Comparison of ENCODE assay signal across 8 cellular contexts in the genomic region with DNA sequence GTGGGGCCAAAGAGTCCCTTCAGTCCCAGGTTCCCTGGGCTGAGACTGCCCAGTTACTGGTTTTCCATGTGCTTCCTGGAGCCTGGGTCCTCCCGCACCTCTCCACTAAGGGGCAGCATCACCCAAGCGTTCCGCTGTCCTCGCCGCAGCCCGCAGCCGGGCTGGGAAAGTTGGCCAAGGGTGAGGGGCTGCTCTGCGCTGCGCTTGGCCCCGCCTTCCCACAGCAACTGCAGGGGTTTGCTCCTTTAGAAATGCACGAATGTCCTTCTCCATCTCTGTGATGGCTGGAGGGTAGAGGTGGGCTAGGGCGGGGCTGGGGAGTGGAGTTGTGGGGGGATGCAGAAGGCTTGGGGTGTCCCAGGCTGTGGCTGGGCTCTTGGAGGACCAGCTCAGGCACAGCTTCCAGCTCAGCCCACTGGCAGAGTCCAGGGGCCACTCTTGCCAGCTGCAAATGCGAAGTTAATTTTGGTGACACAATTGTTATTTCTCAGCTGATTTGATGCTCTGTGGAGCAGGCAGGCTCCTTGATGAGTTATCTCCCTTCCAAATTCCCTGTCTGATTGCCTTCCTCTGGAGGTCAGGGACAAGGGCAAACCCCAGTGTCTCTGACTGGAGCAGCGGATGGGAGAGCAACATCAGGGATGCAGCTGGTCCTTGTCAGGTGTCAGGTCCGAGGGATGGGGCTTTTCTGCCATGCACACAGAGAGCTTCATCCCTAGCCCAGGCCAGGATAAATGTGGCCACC.
DNase-seq lines count a peak whose midpoint lies in the region; ATAC-seq and TF ChIP-seq lines count a peak whose summit lies in the region.

No MANE protein-coding gene starts in this region.

- no peak overlapping the region for H3K27ac ChIP-seq in SU-DHL-6 (ENCODE audit: low read depth, low read length)

- H3K79me2 ChIP-seq in Loucy (ENCODE audit: insufficient read depth, low read length) (peaks cover 54% of the 10 kb centered on the region), SU-DHL-6 (ENCODE audit: insufficient read depth, low read length) (no peaks in the 10 kb centered on the region)

- TF ChIP-seq CTCF in GM12864 (IDR thresholded peaks at IDR 0.05; ENCODE audit: low read depth, low read length, missing control alignments), result peak; percentile 84
- TF ChIP-seq CTCF in Loucy (conservative IDR thresholded peaks at IDR 0.05; ENCODE audit: low read length), result peak; percentile 84
- peak; percentile 47 for TF ChIP-seq CTCF in SU-DHL-6 (IDR thresholded peaks at IDR 0.05; ENCODE audit: insufficient read depth, low read length, poor library complexity, severe bottlenecking)

- H3K36me3 ChIP-seq in Loucy (ENCODE audit: insufficient read depth, low read length), result peaks cover 77% of the 10 kb centered on the region; the same call in 1 of the 2 replicates
- H3K36me3 ChIP-seq in SU-DHL-6 (ENCODE audit: low read length), result no peaks in the 10 kb centered on the region
- H3K36me3 ChIP-seq in adipocyte (ENCODE audit: control insufficient read depth, insufficient read depth, low read length, severe bottlenecking), result no peaks in the 10 kb centered on the region

- H2AFZ ChIP-seq in Loucy (ENCODE audit: low read length), result no peak overlapping the region
- no peak overlapping the region for H2AFZ ChIP-seq in SU-DHL-6 (ENCODE audit: low read depth, low read length, severe bottlenecking)

- no peaks in the 10 kb centered on the region for H4K20me1 ChIP-seq in Loucy (ENCODE audit: insufficient read depth, low read length, poor library complexity, severe bottlenecking)
- no peaks in the 10 kb centered on the region for H4K20me1 ChIP-seq in SU-DHL-6 (ENCODE audit: low read depth, low read length)

- H3F3A ChIP-seq in Loucy (ENCODE audit: low read depth), result no peaks in the 10 kb centered on the region
- H3F3A ChIP-seq in SU-DHL-6 (ENCODE audit: insufficient read depth), result no peaks in the 10 kb centered on the region

- ATAC-seq in left cardiac atrium, result peak; percentile 76 to 85
- no peak for ATAC-seq in HG03108 (IDR thresholded peaks at IDR 0.05; ENCODE audit: unreplicated experiment)
- ATAC-seq in HG03039 (IDR thresholded peaks at IDR 0.05; ENCODE audit: unreplicated experiment), result no peak

- H3K4me3 ChIP-seq in GM12864 (ENCODE audit: low read depth, low read length) (no peak overlapping the region), Loucy (ENCODE audit: low read length, poor library complexity, severe bottlenecking) (no peak overlapping the region), SU-DHL-6 (ENCODE audit: insufficient read depth, low read length, poor library complexity, severe bottlenecking) (no peak overlapping the region), adipocyte (ENCODE audit: low read length) (no peak overlapping the region)

- H3K27me3 ChIP-seq in Loucy (ENCODE audit: insufficient read depth, low read length, poor library complexity, severe bottlenecking) (no peaks in the 10 kb centered on the region), SU-DHL-6 (ENCODE audit: low read length) (no peaks in the 10 kb centered on the region), adipocyte (replicated peaks; ENCODE audit: control insufficient read depth, insufficient read depth, low read length) (peaks cover 4% of the 10 kb centered on the region)

- intact Hi-C loops in left cardiac atrium (cut with DNase I), result loop anchor here (1.0 to 2.0 kb wide), 2 partner anchors 131 kb away; no protein-coding TSS in a partner anchor

- no peaks in the 10 kb centered on the region for H3K9me2 ChIP-seq in Loucy (replicated peaks; ENCODE audit: low read depth, low read length)
- no peaks in the 10 kb centered on the region for H3K9me2 ChIP-seq in SU-DHL-6 (replicated peaks; ENCODE audit: insufficient read depth, low read length)

- no peak overlapping the region for H3K4me2 ChIP-seq in Loucy (ENCODE audit: low read depth, low read length, poor library complexity, severe bottlenecking)
- no peak overlapping the region for H3K4me2 ChIP-seq in SU-DHL-6 (ENCODE audit: low read depth, low read length, poor library complexity, severe bottlenecking)

- H3K9me3 ChIP-seq in Loucy (ENCODE audit: insufficient read depth, low read depth, low read length), result no peaks in the 10 kb centered on the region
- H3K9me3 ChIP-seq in SU-DHL-6 (ENCODE audit: insufficient read depth, low read length), result no peaks in the 10 kb centered on the region
- no peaks in the 10 kb centered on the region for H3K9me3 ChIP-seq in adipocyte (ENCODE audit: control insufficient read depth, low read length)

- H3K9ac ChIP-seq in Loucy (ENCODE audit: low read depth, low read length, poor library complexity, severe bottlenecking) (peak overlapping the region; percentile 18), SU-DHL-6 (ENCODE audit: low read length) (no peak overlapping the region), adipocyte (ENCODE audit: low read length) (no peak overlapping the region)

- peaks cover 56% of the 10 kb centered on the region for H3K4me1 ChIP-seq in Loucy (ENCODE audit: insufficient read depth, low read length, poor library complexity, severe bottlenecking)
- no peaks in the 10 kb centered on the region for H3K4me1 ChIP-seq in adipocyte (ENCODE audit: control insufficient read depth, insufficient read depth, low read length)

- DNase-seq in GM12864 (ENCODE audit: low read depth) (no peak), adipocyte (ENCODE audit: low read depth) (peak; percentile 82), left cardiac atrium (peak; percentile 73), renal cortical epithelial cell (ENCODE audit: low read depth) (peak; percentile 27)

Comparison
In these comparisons a context has a peak if more than half of its experiments do, and no peak if none do; other contexts are left out.
1. ATAC-seq: peak in left cardiac atrium (2 of 2); none in HG03108 (single experiment) and HG03039 (single experiment).
2. Peak in every context shown above with its lines, with median percentiles within 50 percentile points of each other: CTCF ChIP-seq.